3 cellular contexts compared by ENCODE assay signal in genomic region chr4:158530898-158531297, GRCh38.
A peak's percentile ranks its signal among the peaks of the same experiment; 100 is the strongest.
TF ChIP-seq lines count a peak whose summit lies in the region.

No MANE protein-coding gene starts in this region.

TF ChIP-seq in GM23338, 12 proteins besides CTCF, POLR2A, EP300 and RAD21:
- TF ChIP-seq CREB1 (CRISPR knock-in tag; IDR thresholded peaks at IDR 0.05; ENCODE audit: low read depth): no peak
- TF ChIP-seq JUNB (IDR thresholded peaks at IDR 0.05; ENCODE audit: unreplicated experiment): no peak
- TF ChIP-seq EZH2 (IDR thresholded peaks at IDR 0.05; ENCODE audit: low read depth, unreplicated experiment): no peak
- TF ChIP-seq POLR2AphosphoS5 (IDR thresholded peaks at IDR 0.05; ENCODE audit: low read depth): no peak
- TF ChIP-seq ZNF331 (CRISPR knock-in tag; IDR thresholded peaks at IDR 0.05; ENCODE audit: low read depth): no peak

TF ChIP-seq in WTC11, 78 proteins besides CTCF, POLR2A, EP300 and RAD21:
- peak; percentile 82 for TF ChIP-seq ZNF121 (CRISPR knock-in tag; IDR thresholded peaks at IDR 0.05)
- TF ChIP-seq CDX4 (CRISPR knock-in tag; IDR thresholded peaks at IDR 0.05; ENCODE audit: borderline replicate concordance): no peak

TF ChIP-seq in H1, 55 proteins besides CTCF, POLR2A, EP300 and RAD21:
- TF ChIP-seq KDM4A (IDR thresholded peaks at IDR 0.05; ENCODE audit: low read depth, low read length, severe bottlenecking) (no peak), SIN3A (conservative IDR thresholded peaks at IDR 0.05 in 1 of 2, IDR thresholded peaks at IDR 0.05 in 1 of 2; ENCODE audit: low read depth in 1 of 2, low read length in 2 of 2) (no peak), SP2 (IDR thresholded peaks at IDR 0.05; ENCODE audit: low read length) (no peak), BRCA1 (IDR thresholded peaks at IDR 0.05; ENCODE audit: low read depth, low read length) (no peak), GTF2F1 (IDR thresholded peaks at IDR 0.05; ENCODE audit: borderline replicate concordance, low read depth, low read length) (no peak), CEBPB (IDR thresholded peaks at IDR 0.05; ENCODE audit: low read depth, low read length) (no peak), KDM1A (IDR thresholded peaks at IDR 0.05; ENCODE audit: borderline replicate concordance, low read length) (no peak), TEAD4 (IDR thresholded peaks at IDR 0.05; ENCODE audit: low read depth, low read length) (no peak), EZH2 (IDR thresholded peaks at IDR 0.05; ENCODE audit: low read depth, low read length, severe bottlenecking) (no peak), ATF2 (IDR thresholded peaks at IDR 0.05; ENCODE audit: low read length) (no peak), SP1 (IDR thresholded peaks at IDR 0.05; ENCODE audit: low read depth, low read length) (no peak), EGR1 (IDR thresholded peaks at IDR 0.05; ENCODE audit: borderline replicate concordance, low read depth, low read length) (no peak), JUND (IDR thresholded peaks at IDR 0.05; ENCODE audit: low read length) (no peak), PHF8 (conservative IDR thresholded peaks at IDR 0.05; ENCODE audit: low read depth, low read length) (no peak), MAFK (IDR thresholded peaks at IDR 0.05; ENCODE audit: low read depth, low read length) (no peak)
